ENCODE assay signal across 8 cellular contexts in genomic region chr9:129803679-129804065, GRCh38. TPM values are rescaled to one million over a fixed set of nuclear protein-coding genes. Genes with fewer than 3 reads are reported as not detected.
DNase-seq lines count a peak whose midpoint lies in the region; ATAC-seq and TF ChIP-seq lines count a peak whose summit lies in the region.

No MANE protein-coding gene starts in this region.

- no peaks in the 10 kb centered on the region for H3K9me3 ChIP-seq in CD8-positive, alpha-beta memory T cell (ENCODE audit: low read length)
- no peaks in the 10 kb centered on the region for H3K9me3 ChIP-seq in adipocyte (ENCODE audit: control insufficient read depth, low read length)
- H3K9me3 ChIP-seq in liver (ENCODE audit: control insufficient read depth in 4 of 4, low read length in 3 of 4) = no peaks in the 10 kb centered on the region
- no peaks in the 10 kb centered on the region for H3K9me3 ChIP-seq in transverse colon

- H3K9me3 Mint-ChIP-seq in CD8-positive, alpha-beta memory T cell = no peaks in the 10 kb centered on the region

- 2% methylated on average over 14 of the region's 14 CpGs for WGBS in liver
- 0 to 1% methylated on average over 2 to 14 of the region's 14 CpGs for WGBS in transverse colon (ENCODE audit: low coverage in 1 of 2), 2 donors

- no peak for TF ChIP-seq POLR2A in transverse colon (IDR thresholded peaks at IDR 0.05)

- intact Hi-C loops in transverse colon (cut with DNase I; ENCODE audit: low total_unique reads) = no loop called here

- no peaks in the 10 kb centered on the region for H3K27me3 Mint-ChIP-seq in CD8-positive, alpha-beta memory T cell

- peaks cover 22 to 37% (median 28%) of the 10 kb centered on the region in 3 donors for H3K4me1 Mint-ChIP-seq in CD8-positive, alpha-beta memory T cell

- in situ Hi-C loops in transverse colon (cut with MboI; ENCODE audit: low pct_ligation_motif_present in 1 of 4, low pct_unique_long_range_greater_than_20kb in 1 of 4, low sequenced_read_pairs in 3 of 4) = no loop called here

- TF ChIP-seq CTCF in liver (IDR thresholded peaks at IDR 0.05; ENCODE audit: low read depth, low read length, missing input control) (no peak), transverse colon (IDR thresholded peaks at IDR 0.05) (no peak)

- H3K27me3 ChIP-seq in CD8-positive, alpha-beta memory T cell (ENCODE audit: insufficient read depth, low read length, poor library complexity, severe bottlenecking) = no peaks in the 10 kb centered on the region
- H3K27me3 ChIP-seq in adipocyte (replicated peaks; ENCODE audit: control insufficient read depth, insufficient read depth, low read length) (no peaks in the 10 kb centered on the region), liver (ENCODE audit: control insufficient read depth in 4 of 4, insufficient read depth in 4 of 4, low read length in 3 of 4) (no peaks in the 10 kb centered on the region), transverse colon (no peaks in the 10 kb centered on the region)

- no peak for TF ChIP-seq EP300 in transverse colon (IDR thresholded peaks at IDR 0.05; ENCODE audit: low read depth)

- peak overlapping the region; percentile 91 to 99 (median 95) for H3K4me3 Mint-ChIP-seq in CD8-positive, alpha-beta memory T cell

- H3K36me3 Mint-ChIP-seq in CD8-positive, alpha-beta memory T cell = peaks cover 7 to 38% (median 9%) of the 10 kb centered on the region in 3 donors

- no peak for TF ChIP-seq RAD21 in liver (IDR thresholded peaks at IDR 0.05)

- H3K4me3 ChIP-seq in CD8-positive, alpha-beta memory T cell (ENCODE audit: low read length) = peak overlapping the region; percentile 72
- peak overlapping the region; percentile 88 for H3K4me3 ChIP-seq in adipocyte (ENCODE audit: low read length)
- H3K4me3 ChIP-seq in liver (ENCODE audit: low read depth in 1 of 3, low read length in 3 of 3) = peak overlapping the region; percentile 69 to 80 (median 71)
- peak overlapping the region; percentile 80 to 97 (median 82) for H3K4me3 ChIP-seq in transverse colon

- POLR2A ChIA-PET in CD8-positive, alpha-beta memory T cell (lab: Charles Lee) = interaction anchor here (0.6 to 1.1 kb wide), 4 partner anchors 32 to 235 kb away, joined by 3 to 6 read pairs (median 4); partner anchors contain the start of genes C9orf78 and USP20

- H3K27ac ChIP-seq in CD8-positive, alpha-beta memory T cell (ENCODE audit: low read depth, low read length) = peak overlapping the region; percentile 72
- peak overlapping the region; percentile 78 to 88 for H3K27ac ChIP-seq in liver (ENCODE audit: low read depth in 1 of 2, low read length in 2 of 2)
- H3K27ac ChIP-seq in transverse colon = peak overlapping the region; percentile 93 to 95 (median 94)

- H3K36me3 ChIP-seq in CD8-positive, alpha-beta memory T cell (ENCODE audit: insufficient read depth, low read length) = peaks cover 4% of the 10 kb centered on the region
- peaks cover 8% of the 10 kb centered on the region for H3K36me3 ChIP-seq in adipocyte (ENCODE audit: control insufficient read depth, insufficient read depth, low read length, severe bottlenecking)
- peaks cover 0 to 7% (median 2%) of the 10 kb centered on the region in 4 donors for H3K36me3 ChIP-seq in liver (ENCODE audit: control insufficient read depth in 4 of 4, insufficient read depth in 3 of 4, low read depth in 1 of 4, low read length in 3 of 4)
- no peaks in the 10 kb centered on the region for H3K36me3 ChIP-seq in transverse colon

- peaks cover 17% of the 10 kb centered on the region for H3K4me1 ChIP-seq in CD8-positive, alpha-beta memory T cell (ENCODE audit: insufficient read depth, low read length)
- H3K4me1 ChIP-seq in adipocyte (ENCODE audit: control insufficient read depth, insufficient read depth, low read length) = peaks cover 5% of the 10 kb centered on the region
- peaks cover 3 to 9% (median 7%) of the 10 kb centered on the region in 4 donors for H3K4me1 ChIP-seq in liver (ENCODE audit: control insufficient read depth in 4 of 4, insufficient read depth in 4 of 4, low read length in 3 of 4)
- peaks cover 6 to 36% (median 14%) of the 10 kb centered on the region in 4 donors for H3K4me1 ChIP-seq in transverse colon

- CTCF ChIA-PET in CD8-positive, alpha-beta memory T cell (lab: Charles Lee) = interaction anchor here (3.0 kb wide), 1 partner anchor 81 kb away, joined by 10 read pairs; no protein-coding TSS in a partner anchor

- H3K9ac ChIP-seq in adipocyte (ENCODE audit: low read length) = peak overlapping the region; percentile 83
- peak overlapping the region; percentile 75 to 79 for H3K9ac ChIP-seq in liver (ENCODE audit: low read depth in 1 of 2, low read length in 2 of 2)

- DNase-seq in CD8-positive, alpha-beta memory T cell = no peak
- no peak for DNase-seq in adipocyte (ENCODE audit: low read depth)
- DNase-seq in transverse colon = no peak
- no peak for DNase-seq in amniotic stem cell (lab: John Stamatoyannopoulos, UW)
- no peak for DNase-seq in activated CD4-positive, CD25-positive, alpha-beta regulatory T cell treated with anti-CD3 and anti-CD28 coated beads, Interleukin-2, amount 50 U/mL, for 72 hours

- peak overlapping the region; percentile 80 to 95 (median 88) for H3K27ac Mint-ChIP-seq in CD8-positive, alpha-beta memory T cell

- peak; percentile 7 for ATAC-seq in HG02943 (IDR thresholded peaks at IDR 0.05; ENCODE audit: low read depth, unreplicated experiment)
- no peak for ATAC-seq in HG03045 (IDR thresholded peaks at IDR 0.05; ENCODE audit: unreplicated experiment)

TF ChIP-seq in liver, 16 proteins besides CTCF, POLR2A, EP300 and RAD21:
- no peak for TF ChIP-seq ZBTB33 (IDR thresholded peaks at IDR 0.05)

RNA-seq across cellular contexts. Expression of gene TOR1B, which starts 0.7 kb away (rescaled TPM):
- total RNA-seq in CD8-positive, alpha-beta memory T cell = 10 to 100 TPM; 24.6 to 27.1 TPM
- 32.8 TPM for polyA plus RNA-seq in CD8-positive, alpha-beta memory T cell
- total RNA-seq in liver (10 to 100 TPM; 18.6 to 31.9 TPM), transverse colon (100 to 1,000 TPM in 1 of 4 donors, 10 to 100 TPM in 3; 49.0 to 105 (median 62.7) TPM)
- 10 to 100 TPM; 12.8 to 17.1 TPM for polyA plus RNA-seq in liver

RNA-seq across cellular contexts. Expression of gene TOR1A, which starts 20.3 kb away (rescaled TPM):
- total RNA-seq in CD8-positive, alpha-beta memory T cell = 10 to 100 TPM; 53.8 to 53.9 TPM
- polyA plus RNA-seq in CD8-positive, alpha-beta memory T cell = 73.8 TPM
- total RNA-seq in liver (10 to 100 TPM; 18.3 to 30.5 TPM), transverse colon (10 to 100 TPM in 3 of 4 donors, 1 to 10 TPM in 1; 6.2 to 47.0 (median 40.0) TPM)
- 10 to 100 TPM; 29.1 to 34.0 TPM for polyA plus RNA-seq in liver

RNA-seq across cellular contexts. Expression of gene C9orf78, which starts 31.4 kb away (rescaled TPM):
- total RNA-seq in CD8-positive, alpha-beta memory T cell = 10 to 100 TPM; 71.4 to 76.4 TPM
- 249 TPM for polyA plus RNA-seq in CD8-positive, alpha-beta memory T cell
- total RNA-seq in liver = 10 to 100 TPM; 37.2 to 64.6 TPM
- polyA plus RNA-seq in liver = 10 to 100 TPM; 31.1 to 84.2 TPM
- 100 to 1,000 TPM in 1 of 4 donors, 10 to 100 TPM in 3; 43.6 to 263 (median 47.7) TPM for total RNA-seq in transverse colon

RNA-seq across cellular contexts. Expression of gene USP20, which starts 31.6 kb away (rescaled TPM):
- total RNA-seq in CD8-positive, alpha-beta memory T cell = 10 to 100 TPM; 50.2 to 50.8 TPM
- 50.3 TPM for polyA plus RNA-seq in CD8-positive, alpha-beta memory T cell
- 10 to 100 TPM; 11.7 to 19.8 TPM for total RNA-seq in liver
- 1 to 10 TPM; 8.2 to 8.8 TPM for polyA plus RNA-seq in liver
- total RNA-seq in transverse colon = 10 to 100 TPM; 18.3 to 40.0 (median 25.3) TPM

RNA-seq across cellular contexts. Expression of gene PTGES, which starts 50.8 kb away (rescaled TPM):
- not detected for total RNA-seq in CD8-positive, alpha-beta memory T cell
- not detected for polyA plus RNA-seq in CD8-positive, alpha-beta memory T cell
- total RNA-seq in liver (under 1 TPM in 1 of 2 donors, not detected in 1; 0.47 TPM), transverse colon (10 to 100 TPM in 1 of 4 donors, 1 to 10 TPM in 1, under 1 TPM in 2; 0.75 to 11.0 (median 2.2) TPM)
- under 1 TPM; 0.07 to 0.17 TPM for polyA plus RNA-seq in liver
